ENCODE assay signal across 23 cellular contexts in genomic region chr15:73934281-73934680, GRCh38. TPM values are rescaled to one million over a fixed set of nuclear protein-coding genes. Genes with fewer than 3 reads are reported as not detected.
DNase-seq lines count a peak whose midpoint lies in the region; ATAC-seq and TF ChIP-seq lines count a peak whose summit lies in the region.
"Had no signal": no experiment of that assay in that cellular context is flagged by ENCODE, and none has a peak within 500 bp of the region (broad histone marks: within the 10 kb centered on the region; RNA-seq: fewer than 3 reads in every experiment).

No MANE protein-coding gene starts in this region.

- TF ChIP-seq CTCF in SK-N-SH (IDR thresholded peaks at IDR 0.05) (no peak), endothelial cell (IDR thresholded peaks at IDR 0.05; ENCODE audit: unreplicated experiment) (no peak), type B pancreatic cell (conservative IDR thresholded peaks at IDR 0.05) (no peak), GM10266 (IDR thresholded peaks at IDR 0.05; ENCODE audit: control insufficient read depth, insufficient read depth, low read depth, missing control alignments) (no peak)

- H3K4me3 Mint-ChIP-seq in T-cell (no peak overlapping the region), endothelial cell (ENCODE audit: unreplicated experiment) (peak overlapping the region; percentile 72), type B pancreatic cell (no peak overlapping the region)
- no peak overlapping the region for H3K4me3 Mint-ChIP-seq in activated CD4-positive, alpha-beta memory T cell treated with anti-CD3 and anti-CD28 coated beads, Interleukin-2, amount 10 ng/mL, durations not matched to agents 7 days and 5 days
- H3K4me3 Mint-ChIP-seq: activated naive CD8-positive, alpha-beta T cell treated with anti-CD3 and anti-CD28 coated beads for 36 hours; endodermal cell; T-helper 2 cell treated with Interferon-gamma antibody and Interleukin-4, amounts not matched to agents 5 μg/mL and 100 μg/mL, for 36 hours had no signal

- H3K4me2 ChIP-seq in SK-N-SH, result peak overlapping the region; percentile 49; the same call in 1 of the 2 replicates

- no peak overlapping the region for H3K9ac ChIP-seq in SK-N-SH
- H3K9ac ChIP-seq: neural progenitor cell had no signal

- no peak overlapping the region for H2AFZ ChIP-seq in SK-N-SH (ENCODE audit: low read depth)
- H2AFZ ChIP-seq: neural progenitor cell had no signal

- POLR2A ChIA-PET in SK-N-SH (lab: Yijun Ruan, JAX), result no interaction called here
- POLR2A ChIA-PET in T-cell (lab: Charles Lee), result no interaction called here
- POLR2A ChIA-PET in activated CD4-positive, alpha-beta memory T cell treated with anti-CD3 and anti-CD28 coated beads, Interleukin-2, amount 10 ng/mL, durations not matched to agents 7 days and 5 days (lab: Charles Lee), result interaction anchor here (1.5 kb wide), 1 partner anchor 25 kb away, joined by 4 read pairs; no protein-coding TSS in a partner anchor

- no peaks in the 10 kb centered on the region for H3K36me3 ChIP-seq in SK-N-SH (replicated peaks in 1 of 2; ENCODE audit: control insufficient read depth in 1 of 2, insufficient read depth in 2 of 2, low read length in 1 of 2)
- H3K36me3 ChIP-seq: colonic mucosa, neural progenitor cell had no signal

- no peaks in the 10 kb centered on the region for H3K9me3 Mint-ChIP-seq in T-cell
- H3K9me3 Mint-ChIP-seq in endothelial cell (ENCODE audit: unreplicated experiment), result no peaks in the 10 kb centered on the region
- no peaks in the 10 kb centered on the region for H3K9me3 Mint-ChIP-seq in type B pancreatic cell
- H3K9me3 Mint-ChIP-seq in activated CD4-positive, alpha-beta memory T cell treated with anti-CD3 and anti-CD28 coated beads, Interleukin-2, amount 10 ng/mL, durations not matched to agents 7 days and 5 days, result no peaks in the 10 kb centered on the region
- H3K9me3 Mint-ChIP-seq: activated naive CD8-positive, alpha-beta T cell treated with anti-CD3 and anti-CD28 coated beads for 36 hours; endodermal cell; neural progenitor cell; T-helper 2 cell treated with Interferon-gamma antibody and Interleukin-4, amounts not matched to agents 5 μg/mL and 100 μg/mL, for 36 hours had no signal

- WGBS in SK-N-SH (ENCODE audit: low lambda C conversion rate), result 63% methylated on average over 6 of the region's 7 CpGs

- no peak for TF ChIP-seq RAD21 in SK-N-SH (IDR thresholded peaks at IDR 0.05; ENCODE audit: low read length)

- H3K27ac Mint-ChIP-seq in T-cell (peak overlapping the region; percentile 65 to 71), endothelial cell (ENCODE audit: unreplicated experiment) (peak overlapping the region; percentile 91), type B pancreatic cell (no peak overlapping the region)
- no peak overlapping the region for H3K27ac Mint-ChIP-seq in activated CD4-positive, alpha-beta memory T cell treated with anti-CD3 and anti-CD28 coated beads, Interleukin-2, amount 10 ng/mL, durations not matched to agents 7 days and 5 days
- H3K27ac Mint-ChIP-seq: activated naive CD8-positive, alpha-beta T cell treated with anti-CD3 and anti-CD28 coated beads for 36 hours; endodermal cell; T-helper 2 cell treated with Interferon-gamma antibody and Interleukin-4, amounts not matched to agents 5 μg/mL and 100 μg/mL, for 36 hours had no signal

- H3K4me1 ChIP-seq in SK-N-SH (ENCODE audit: control insufficient read depth in 1 of 2, insufficient read depth in 2 of 2, low read depth in 1 of 2, low read length in 1 of 2), result peaks cover 34 to 64% of the 10 kb centered on the region in 2 experiments
- H3K4me1 ChIP-seq: colonic mucosa had no signal

- no peaks in the 10 kb centered on the region for H4K20me1 ChIP-seq in SK-N-SH (ENCODE audit: insufficient read depth)

- no peak overlapping the region for H3K4me3 ChIP-seq in SK-N-SH (ENCODE audit: low read depth in 2 of 2, low read length in 1 of 2)
- H3K4me3 ChIP-seq: colonic mucosa, neural progenitor cell had no signal

- CTCF ChIA-PET in SK-N-SH (lab: Yijun Ruan, JAX) (interaction anchor here (0.7 to 3.3 kb wide), 6 partner anchors 17 to 298 kb away, joined by 3 to 12 read pairs (median 4); partner anchors contain the start of gene TBC1D21), T-cell (lab: Charles Lee) (interaction anchor here in 1 of 2 donors (0.8 kb wide), 1 partner anchor 17 kb away, joined by 3 read pairs; no protein-coding TSS in a partner anchor)
- CTCF ChIA-PET in activated CD4-positive, alpha-beta memory T cell treated with anti-CD3 and anti-CD28 coated beads, Interleukin-2, amount 10 ng/mL, durations not matched to agents 7 days and 5 days (lab: Charles Lee), result interaction anchor here (1.3 to 2.8 kb wide), 3 partner anchors 16 to 60 kb away, joined by 5 to 15 read pairs (median 7); partner anchors contain the start of gene TBC1D21

- H3K27me3 Mint-ChIP-seq in T-cell (no peaks in the 10 kb centered on the region), endothelial cell (ENCODE audit: unreplicated experiment) (peaks cover 9% of the 10 kb centered on the region), type B pancreatic cell (peaks cover 5% of the 10 kb centered on the region)
- H3K27me3 Mint-ChIP-seq in activated CD4-positive, alpha-beta memory T cell treated with anti-CD3 and anti-CD28 coated beads, Interleukin-2, amount 10 ng/mL, durations not matched to agents 7 days and 5 days, result no peaks in the 10 kb centered on the region
- H3K27me3 Mint-ChIP-seq: activated naive CD8-positive, alpha-beta T cell treated with anti-CD3 and anti-CD28 coated beads for 36 hours had no signal

- no peaks in the 10 kb centered on the region for H3K9me2 ChIP-seq in SK-N-SH

- TF ChIP-seq EP300 in SK-N-SH (IDR thresholded peaks at IDR 0.05; ENCODE audit: borderline replicate concordance in 1 of 2, low read depth in 1 of 2, low read length in 1 of 2), result peak in 1 of 2 experiments; percentile 39; a peak in 1 of 4 replicates

- ATAC-seq in SK-N-SH treated with all-trans-retinoic acid at 6 μM for 48 hours (no peak), T-cell (replicated peaks in 1 of 4) (peak in 2 of 4 experiments; percentile 42 to 65)

- H3F3A ChIP-seq in SK-N-SH (replicated peaks; ENCODE audit: insufficient read depth), result peaks cover 20% of the 10 kb centered on the region

- peak overlapping the region in 1 of 2 experiments; percentile 35; a peak in 1 of 4 replicates for H3K27ac ChIP-seq in SK-N-SH (ENCODE audit: low read depth in 2 of 2, low read length in 1 of 2)
- H3K27ac ChIP-seq: brain microvascular endothelial cell, colonic mucosa, neural progenitor cell had no signal

- peaks cover 36% of the 10 kb centered on the region for H3K79me2 ChIP-seq in SK-N-SH (ENCODE audit: insufficient read depth)

- H3K9me3 ChIP-seq in SK-N-SH, result no peaks in the 10 kb centered on the region
- H3K9me3 ChIP-seq: colonic mucosa had no signal

- H3K36me3 Mint-ChIP-seq in T-cell (no peaks in the 10 kb centered on the region), endothelial cell (ENCODE audit: low read depth, unreplicated experiment) (peaks cover 19% of the 10 kb centered on the region), type B pancreatic cell (no peaks in the 10 kb centered on the region)
- H3K36me3 Mint-ChIP-seq in activated CD4-positive, alpha-beta memory T cell treated with anti-CD3 and anti-CD28 coated beads, Interleukin-2, amount 10 ng/mL, durations not matched to agents 7 days and 5 days (ENCODE audit: low read depth), result no peaks in the 10 kb centered on the region
- H3K36me3 Mint-ChIP-seq: activated naive CD8-positive, alpha-beta T cell treated with anti-CD3 and anti-CD28 coated beads for 36 hours; neural progenitor cell had no signal

- H3K27me3 ChIP-seq in SK-N-SH (ENCODE audit: insufficient read depth), result no peaks in the 10 kb centered on the region
- H3K27me3 ChIP-seq: brain microvascular endothelial cell, colonic mucosa, neural progenitor cell had no signal

- H3K4me1 Mint-ChIP-seq in T-cell, result peaks cover 10 to 36% (median 11%) of the 10 kb centered on the region in 3 donors
- peaks cover 83% of the 10 kb centered on the region for H3K4me1 Mint-ChIP-seq in endothelial cell (ENCODE audit: unreplicated experiment)
- H3K4me1 Mint-ChIP-seq in type B pancreatic cell (ENCODE audit: unreplicated experiment), result peaks cover 26% of the 10 kb centered on the region
- peaks cover 39% of the 10 kb centered on the region for H3K4me1 Mint-ChIP-seq in activated CD4-positive, alpha-beta memory T cell treated with anti-CD3 and anti-CD28 coated beads, Interleukin-2, amount 10 ng/mL, durations not matched to agents 7 days and 5 days

- DNase-seq in SK-N-SH (no peak), T-cell (no peak), endothelial cell (ENCODE audit: low spot score) (no peak), posterior vena cava (ENCODE audit: low spot score) (peak; percentile 34), type B pancreatic cell (ENCODE audit: extremely low spot score, unreplicated experiment) (no peak), GM10266 (ENCODE audit: extremely low spot score) (no peak)
- DNase-seq in activated CD4-positive, alpha-beta memory T cell treated with anti-CD3 and anti-CD28 coated beads, Interleukin-2, amount 10 ng/mL, durations not matched to agents 7 days and 5 days, result no peak
- DNase-seq: 8988T; activated CD4-positive, alpha-beta T cell treated with anti-CD3 and anti-CD28 coated beads, Interleukin-2, amount 50 U/mL, for 4 hours; activated CD4-positive, CD25-positive, alpha-beta regulatory T cell; activated CD8-positive, alpha-beta memory T cell treated with anti-CD3 and anti-CD28 coated beads, Interleukin-2, amount 50 U/mL, for 4 hours; activated naive CD8-positive, alpha-beta T cell treated with anti-CD3 and anti-CD28 coated beads for 36 hours; brain microvascular endothelial cell; colonic mucosa; DND-41; endodermal cell; NCI-H1092; NCI-H187; NCI-H526; stimulated activated CD4-positive, alpha-beta T cell treated with anti-CD3 and anti-CD28 coated beads, Interleukin-1b, Interleukin-23, amount 100 ng/mL, for 48 hours had no signal

- intact Hi-C loops in posterior vena cava (cut with DNase I), result no loop called here

RNA-seq across cellular contexts. Expression of gene LOXL1, which starts 8.0 kb away (rescaled TPM):
- 37.5 and 50.3 TPM in 2 replicates for polyA plus RNA-seq in SK-N-SH (2012; rRNA removed)
- 36.5 and 50.1 TPM in 2 replicates for polyA plus RNA-seq in SK-N-SH (2012; cell fraction: cytosol; rRNA removed)
- polyA plus RNA-seq in SK-N-SH (2012; cell fraction: nucleus; rRNA removed), result 52.4 and 60.2 TPM in 2 replicates
- total RNA-seq in T-cell, result 1 to 10 TPM; 1.4 to 4.8 (median 1.6) TPM
- 156 TPM for total RNA-seq in endothelial cell (ENCODE audit: unreplicated experiment)
- total RNA-seq in posterior vena cava, result 100 to 1,000 TPM in 1 of 2 donors, 10 to 100 TPM in 1; 94.6 to 110 TPM
- total RNA-seq in type B pancreatic cell (ENCODE audit: low replicate concordance), result 10.3 and 25.1 TPM in 2 replicates
- total RNA-seq in activated CD4-positive, alpha-beta memory T cell treated with anti-CD3 and anti-CD28 coated beads, Interleukin-2, amount 10 ng/mL, durations not matched to agents 7 days and 5 days, result 10 to 100 TPM in 1 of 2 experiments, 1 to 10 TPM in 1; 9.1 to 10.9 TPM

RNA-seq across cellular contexts. Expression of gene STOML1, which starts 57.8 kb away (rescaled TPM):
- 19.1 and 20.4 TPM in 2 replicates for polyA plus RNA-seq in SK-N-SH (2012; rRNA removed)
- 8.2 and 13.5 TPM in 2 replicates for polyA plus RNA-seq in SK-N-SH (2012; cell fraction: cytosol; rRNA removed)
- polyA plus RNA-seq in SK-N-SH (2012; cell fraction: nucleus; rRNA removed), result 27.9 and 28.2 TPM in 2 replicates
- total RNA-seq in T-cell, result 10 to 100 TPM in 3 of 5 donors, 1 to 10 TPM in 2; 5.1 to 13.4 (median 12.0) TPM
- 14.3 TPM for total RNA-seq in endothelial cell (ENCODE audit: unreplicated experiment)
- total RNA-seq in posterior vena cava, result 10 to 100 TPM; 17.3 to 20.1 TPM
- total RNA-seq in type B pancreatic cell (ENCODE audit: low replicate concordance), result 10.4 and 10.8 TPM in 2 replicates
- total RNA-seq in activated CD4-positive, alpha-beta memory T cell treated with anti-CD3 and anti-CD28 coated beads, Interleukin-2, amount 10 ng/mL, durations not matched to agents 7 days and 5 days, result 1 to 10 TPM; 7.1 to 8.5 TPM

Comparison
In these comparisons a context has a peak if more than half of its experiments do, and no peak if none do; other contexts are left out.
1. H3K27ac Mint-ChIP-seq: peak in T-cell (2 of 2) and endothelial cell (single experiment); none in type B pancreatic cell (single experiment) and activated CD4-positive, alpha-beta memory T cell treated with anti-CD3 and anti-CD28 coated beads, Interleukin-2, amount 10 ng/mL, durations not matched to agents 7 days and 5 days (single experiment).